ENCODE assay signal across 12 cellular contexts in genomic region chr5:172690258-172691075, GRCh38. TPM values are rescaled to one million over a fixed set of nuclear protein-coding genes. Genes with fewer than 3 reads are reported as not detected.
A peak's percentile ranks its signal among the peaks of the same experiment; 100 is the strongest.
DNase-seq lines count a peak whose midpoint lies in the region; ATAC-seq, FAIRE-seq and TF ChIP-seq lines count a peak whose summit lies in the region.
"Had no signal": no experiment of that assay in that cellular context is flagged by ENCODE, and none has a peak within 500 bp of the region (broad histone marks: within the 10 kb centered on the region; RNA-seq: fewer than 3 reads in every experiment).

No MANE protein-coding gene starts in this region.

- peaks cover 4% of the 10 kb centered on the region for H3K36me3 Mint-ChIP-seq in MCF 10A (ENCODE audit: insufficient read depth, unreplicated experiment)
- H3K36me3 Mint-ChIP-seq: neural progenitor cell had no signal

- peak overlapping the region; percentile 80 to 87 for H3K27ac ChIP-seq in breast epithelium
- H3K27ac ChIP-seq in GM12878 (ENCODE audit: control insufficient read depth, insufficient read depth) = no peak overlapping the region
- H3K27ac ChIP-seq in transverse colon = peak overlapping the region in 3 of 4 donors; percentile 71 to 83 (median 82)
- H3K27ac ChIP-seq: neural progenitor cell had no signal

- H3K4me3 Mint-ChIP-seq in MCF 10A (ENCODE audit: unreplicated experiment) = no peak overlapping the region
- H3K4me3 Mint-ChIP-seq: neural progenitor cell had no signal

- no peaks in the 10 kb centered on the region for H3K4me1 Mint-ChIP-seq in MCF 10A (ENCODE audit: insufficient read depth, unreplicated experiment)

- no peaks in the 10 kb centered on the region for H3K27me3 Mint-ChIP-seq in MCF 10A (ENCODE audit: insufficient read depth, unreplicated experiment)

- intact Hi-C loops in breast epithelium (cut with DNase I; ENCODE audit: low total_unique reads) = loop anchor here (10.0 kb wide), 1 partner anchor 586 kb away; no protein-coding TSS in a partner anchor
- intact Hi-C loops in MCF 10A (cut with micrococcal nuclease) = no loop called here
- intact Hi-C loops in GM12878 (cut with micrococcal nuclease; ENCODE audit: unreplicated experiment) = loop anchor here (10.0 kb wide), 1 partner anchor 586 kb away; no protein-coding TSS in a partner anchor
- intact Hi-C loops in transverse colon (cut with DNase I; ENCODE audit: low total_unique reads) = no loop called here

- H3K27me3 ChIP-seq in breast epithelium (no peaks in the 10 kb centered on the region), GM12878 (replicated peaks in 1 of 2; ENCODE audit: control insufficient read depth in 2 of 2, insufficient read depth in 2 of 2, low read length in 1 of 2) (no peaks in the 10 kb centered on the region), transverse colon (no peaks in the 10 kb centered on the region)

- no peaks in the 10 kb centered on the region for H3K79me2 ChIP-seq in GM12878 (ENCODE audit: control insufficient read depth, insufficient read depth, low read length)

- no peak overlapping the region for H3K9ac ChIP-seq in GM12878 (ENCODE audit: control insufficient read depth, insufficient read depth, low read length)
- H3K9ac ChIP-seq: neural progenitor cell had no signal

- no peak overlapping the region for H3K4me2 ChIP-seq in GM12878 (ENCODE audit: control insufficient read depth, insufficient read depth)
- H3K4me2 ChIP-seq: neural progenitor cell had no signal

- H4K20me1 ChIP-seq in GM12878 (ENCODE audit: control insufficient read depth, insufficient read depth) = no peaks in the 10 kb centered on the region

- BruUV-seq in MCF 10A (replicated peaks; lab: Mats Ljungman, UMichigan) (no TSS peak), GM12878 (replicated peaks; lab: Mats Ljungman, UMichigan) (no TSS peak)

- peak; percentile 71 for FAIRE-seq in GM12878 (lab: Jason Lieb, UNC)

- TF ChIP-seq CTCF in breast epithelium (IDR thresholded peaks at IDR 0.05) (no peak), MCF 10A (IDR thresholded peaks at IDR 0.05; ENCODE audit: unreplicated experiment) (no peak), GM12878 (IDR thresholded peaks at IDR 0.05 in 2 of 3, conservative IDR thresholded peaks at IDR 0.05 in 1 of 3; ENCODE audit: control insufficient read depth in 2 of 3, extremely low read depth in 1 of 3, insufficient read depth in 1 of 3, low read depth in 3 of 3, low read length in 3 of 3) (no peak), transverse colon (IDR thresholded peaks at IDR 0.05) (no peak)

- 46% methylated on average over 24 of the region's 24 CpGs for WGBS in GM12878 (ENCODE audit: insufficient coverage, insufficient replicate concordance, low lambda C conversion rate, missing lambda C conversion rate)
- 82% methylated on average over 22 of the region's 24 CpGs; no CpG with 5 or more reads in 1 of the 2 donors for WGBS in transverse colon (ENCODE audit: low coverage in 1 of 2), 2 donors

- RAD21 ChIA-PET in GM12878 (lab: Charles Lee; ENCODE audit: unreplicated experiment) = no interaction called here

- no peak for DNase-seq in breast epithelium (ENCODE audit: low spot score in 2 of 2)
- DNase-seq in MCF 10A (ENCODE audit: unreplicated experiment) = no peak
- DNase-seq in GM12878 (ENCODE audit: low read depth, low spot score) = peak; percentile 42
- no peak for DNase-seq in transverse colon
- DNase-seq in COLO668 (lab: John Stamatoyannopoulos, UW; ENCODE audit: unreplicated experiment) = no peak
- DNase-seq in NCI-H510A (lab: John Stamatoyannopoulos, UW) = no peak
- DNase-seq in stimulated activated CD4-positive, alpha-beta T cell treated with anti-CD3 and anti-CD28 coated beads, Interleukin-2, amount 100 ng/mL, for 48 hours = no peak
- DNase-seq: activated naive CD4-positive, alpha-beta T cell treated with anti-CD3 and anti-CD28 coated beads, Interleukin-2, amount 50 U/mL, for 16 hours; NCI-H2107 had no signal

- H3K9me3 ChIP-seq in breast epithelium (no peaks in the 10 kb centered on the region), GM12878 (replicated peaks; ENCODE audit: control insufficient read depth, insufficient read depth, low read length) (no peaks in the 10 kb centered on the region), transverse colon (no peaks in the 10 kb centered on the region)

- TF ChIP-seq RAD21 in GM12878 (IDR thresholded peaks at IDR 0.05; ENCODE audit: insufficient read depth, low read depth, low read length) = no peak

- in situ Hi-C loops in GM12878 (cut with MboI) = no loop called here
- in situ Hi-C loops in transverse colon (cut with MboI; ENCODE audit: low pct_ligation_motif_present in 1 of 4, low pct_unique_long_range_greater_than_20kb in 1 of 4, low sequenced_read_pairs in 3 of 4) = loop anchor here in 1 of 4 donors (5.0 kb wide), 1 partner anchor 213 kb away; no protein-coding TSS in a partner anchor

- TF ChIP-seq EP300 in GM12878 (IDR thresholded peaks at IDR 0.05; ENCODE audit: borderline replicate concordance in 1 of 2, control insufficient read depth in 1 of 2, low read depth in 2 of 2, low read length in 2 of 2) (peak in 1 of 2 experiments; percentile 48; a peak in 1 of 4 replicates), transverse colon (IDR thresholded peaks at IDR 0.05; ENCODE audit: low read depth) (no peak)

- CTCF ChIA-PET in MCF 10A (lab: Yijun Ruan, JAX) = interaction anchor here (0.8 kb wide), 1 partner anchor 208 kb away, joined by 3 read pairs; no protein-coding TSS in a partner anchor
- CTCF ChIA-PET in GM12878 (lab: Yijun Ruan, JAX) = no interaction called here

- ATAC-seq in HG02623 (IDR thresholded peaks at IDR 0.05; ENCODE audit: unreplicated experiment) = peak; percentile 41
- ATAC-seq in GM12878 = peak; percentile 84
- ATAC-seq: Panc1 had no signal

- POLR2A ChIA-PET in MCF 10A (lab: Yijun Ruan, JAX) (no interaction called here), GM12878 (lab: Charles Lee) (no interaction called here)

- TF ChIP-seq POLR2A in breast epithelium (IDR thresholded peaks at IDR 0.05) (no peak), GM12878 (IDR thresholded peaks at IDR 0.05; ENCODE audit: low read depth, low read length) (no peak), transverse colon (IDR thresholded peaks at IDR 0.05) (no peak)

- H3K9me3 Mint-ChIP-seq in MCF 10A (ENCODE audit: unreplicated experiment) = no peaks in the 10 kb centered on the region
- H3K9me3 Mint-ChIP-seq: neural progenitor cell had no signal

- H3K36me3 ChIP-seq in breast epithelium = no peaks in the 10 kb centered on the region
- H3K36me3 ChIP-seq in GM12878 (ENCODE audit: control insufficient read depth in 2 of 2, insufficient read depth in 2 of 2, low read length in 1 of 2) = no peaks in the 10 kb centered on the region
- no peaks in the 10 kb centered on the region for H3K36me3 ChIP-seq in transverse colon
- H3K36me3 ChIP-seq: neural progenitor cell had no signal

- H2AFZ ChIP-seq in GM12878 (ENCODE audit: control insufficient read depth, low read depth, low read length) = no peak overlapping the region
- H2AFZ ChIP-seq: neural progenitor cell had no signal

- H3K27ac Mint-ChIP-seq in MCF 10A (ENCODE audit: low read depth, unreplicated experiment) = no peak overlapping the region
- H3K27ac Mint-ChIP-seq: neural progenitor cell had no signal

- peaks cover 6 to 7% of the 10 kb centered on the region in 2 donors for H3K4me1 ChIP-seq in breast epithelium
- peaks cover 30% of the 10 kb centered on the region for H3K4me1 ChIP-seq in GM12878 (ENCODE audit: control insufficient read depth, insufficient read depth, low read length)
- peaks cover 21 to 32% (median 28%) of the 10 kb centered on the region in 4 donors for H3K4me1 ChIP-seq in transverse colon

- H3K4me3 ChIP-seq in breast epithelium (no peak overlapping the region), GM12878 (no peak overlapping the region), transverse colon (no peak overlapping the region)
- H3K4me3 ChIP-seq: neural progenitor cell had no signal

- SMC1A ChIA-PET in GM12878 (lab: Charles Lee; ENCODE audit: uncharacterized antibody, unreplicated experiment) = no interaction called here

TF ChIP-seq in GM12878, 131 proteins besides CTCF, POLR2A, EP300 and RAD21 (continues in another document):
- TF ChIP-seq ZNF622 (IDR thresholded peaks at IDR 0.05) (no peak), E4F1 (IDR thresholded peaks at IDR 0.05; ENCODE audit: borderline replicate concordance, partially characterized antibody) (no peak)

RNA-seq across cellular contexts. Expression of gene NEURL1B, which starts 49.4 kb away (rescaled TPM):
- 10 to 100 TPM in 1 of 3 donors, 1 to 10 TPM in 2; 6.3 to 17.0 (median 9.9) TPM for total RNA-seq in breast epithelium
- 4.8 and 7.6 TPM in 2 replicates for total RNA-seq in MCF 10A (2022)
- total RNA-seq in GM12878 (2013; cell fraction: nucleolus; rRNA removed) = 0.12 and 0.21 TPM in 2 replicates
- 0.05 and 0.28 TPM in 2 replicates for total RNA-seq in GM12878 (2014; rRNA removed)
- 0.04 and 0.05 TPM in 2 replicates for total RNA-seq in GM12878 (2014; rRNA removed; fragmentation: Illumina TruSeq; extraction: Trizol)
- 0.16 and 0.26 TPM in 2 replicates for total RNA-seq in GM12878 (2021)
- 0.07 TPM for polyA plus RNA-seq in GM12878 (2011; ENCODE audit: low read depth)
- 0.03 and 0.05 TPM in 2 replicates for polyA plus RNA-seq in GM12878 (2011; rRNA removed)
- 0.06 and 0.08 TPM in 2 replicates for polyA plus RNA-seq in GM12878 (2011; cell fraction: cytosol; rRNA removed)
- 0.16 and 0.20 TPM in 2 replicates for polyA plus RNA-seq in GM12878 (2011; cell fraction: nucleus; rRNA removed)
- polyA plus RNA-seq in GM12878 (2012) = 0.07 and 0.12 TPM in 2 replicates
- polyA plus RNA-seq in GM12878 (2014; fragmentation: Illumina TruSeq; extraction: Trizol) = 0.04 TPM in 1 of 2 replicates, not detected in the other
- not detected for polyA plus RNA-seq in GM12878 (2014; fragmentation: Nextera tagmentation; extraction: Ambion mirVana)
- polyA plus RNA-seq in GM12878 (2014; rRNA removed) = 0.05 TPM in 2 replicates
- not detected for polyA plus RNA-seq in GM12878 (2016; fragmentation: Nextera tagmentation; extraction: Ambion mirVana)
- polyA minus RNA-seq in GM12878 (2011; rRNA and poly(A)+ RNA removed) = 0.05 and 0.07 TPM in 2 replicates
- not detected in 2 replicates for polyA minus RNA-seq in GM12878 (2011; cell fraction: cytosol; rRNA and poly(A)+ RNA removed)
- polyA minus RNA-seq in GM12878 (2011; cell fraction: nucleus; rRNA and poly(A)+ RNA removed) = 0.12 and 0.19 TPM in 2 replicates
- 100 to 1,000 TPM in 2 of 4 donors, 10 to 100 TPM in 2; 74.6 to 168 (median 94.5) TPM for total RNA-seq in transverse colon

Comparison
In these comparisons a context has a peak if more than half of its experiments do, and no peak if none do; other contexts are left out.
1. intact Hi-C loops: an anchor here in breast epithelium (10.0 kb wide) and GM12878 (10.0 kb wide); none called in MCF 10A and transverse colon.